Comparison of ENCODE assay signal across 19 cellular contexts in the genomic region with DNA sequence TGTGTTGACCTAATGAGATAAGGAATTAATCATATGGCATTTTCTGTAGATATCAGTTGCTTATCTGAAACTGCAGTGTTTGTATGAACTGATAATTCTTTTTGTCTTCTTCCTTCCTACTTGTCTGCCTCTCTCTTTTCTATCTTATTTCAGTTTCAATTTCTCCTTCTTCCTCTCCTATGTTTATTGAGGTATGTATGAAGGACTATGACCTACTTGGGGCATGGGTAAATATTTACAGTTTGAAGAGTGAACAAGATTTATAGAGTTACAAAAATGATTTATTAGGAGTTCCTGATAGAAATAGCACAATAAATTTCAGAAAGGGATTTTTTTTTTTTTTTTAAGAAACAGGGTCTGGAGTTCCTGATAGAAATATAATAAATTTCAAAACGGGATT.
DNase-seq lines count a peak whose midpoint lies in the region; ATAC-seq and TF ChIP-seq lines count a peak whose summit lies in the region.
"Had no signal": no experiment of that assay in that cellular context is flagged by ENCODE, and none has a peak within 500 bp of the region (broad histone marks: within the 10 kb centered on the region; RNA-seq: fewer than 3 reads in every experiment).

No MANE protein-coding gene starts in this region.

- H3K27ac Mint-ChIP-seq in activated naive CD8-positive, alpha-beta T cell treated with anti-CD3 and anti-CD28 coated beads, Interleukin-2, amount 10 ng/mL, durations not matched to agents 7 days and 5 days: peak overlapping the region; percentile 81
- H3K27ac Mint-ChIP-seq in activated naive CD8-positive, alpha-beta T cell treated with anti-CD3 and anti-CD28 coated beads for 36 hours: no peak overlapping the region

- intact Hi-C loops in stomach (cut with DNase I; ENCODE audit: low total_unique reads): no loop called here

- H3K27me3 Mint-ChIP-seq in activated naive CD8-positive, alpha-beta T cell treated with anti-CD3 and anti-CD28 coated beads, Interleukin-2, amount 10 ng/mL, durations not matched to agents 7 days and 5 days: no peaks in the 10 kb centered on the region
- no peaks in the 10 kb centered on the region for H3K27me3 Mint-ChIP-seq in activated naive CD8-positive, alpha-beta T cell treated with anti-CD3 and anti-CD28 coated beads for 36 hours

- peaks cover 10% of the 10 kb centered on the region for H3K36me3 Mint-ChIP-seq in activated naive CD8-positive, alpha-beta T cell treated with anti-CD3 and anti-CD28 coated beads, Interleukin-2, amount 10 ng/mL, durations not matched to agents 7 days and 5 days
- no peaks in the 10 kb centered on the region for H3K36me3 Mint-ChIP-seq in activated naive CD8-positive, alpha-beta T cell treated with anti-CD3 and anti-CD28 coated beads for 36 hours
- H3K36me3 Mint-ChIP-seq: CD8-positive, alpha-beta memory T cell had no signal

- TF ChIP-seq CTCF in VCaP (conservative IDR thresholded peaks at IDR 0.05) (no peak), stomach (IDR thresholded peaks at IDR 0.05) (no peak)

- TF ChIP-seq EP300 in stomach (IDR thresholded peaks at IDR 0.05): no peak

- H3K27ac ChIP-seq in VCaP (peak overlapping the region; percentile 86), stomach (no peak overlapping the region)
- H3K27ac ChIP-seq: 22Rv1, GM23248, HL-60 had no signal

- H3K4me3 Mint-ChIP-seq in activated naive CD8-positive, alpha-beta T cell treated with anti-CD3 and anti-CD28 coated beads, Interleukin-2, amount 10 ng/mL, durations not matched to agents 7 days and 5 days: peak overlapping the region; percentile 69
- H3K4me3 Mint-ChIP-seq in activated naive CD8-positive, alpha-beta T cell treated with anti-CD3 and anti-CD28 coated beads for 36 hours: no peak overlapping the region

- H3K4me1 ChIP-seq in stomach: peaks cover 0 to 19% (median 9%) of the 10 kb centered on the region in 4 donors
- H3K4me1 ChIP-seq: BE2C had no signal

- H3K4me3 ChIP-seq in stomach: no peak overlapping the region
- H3K4me3 ChIP-seq: GM12878, GM23248 had no signal

- DNase-seq in NCI-H2029 treated with DMSO at 0.1 percent for 48 hours (lab: John Stamatoyannopoulos, UW) (peak; percentile 8), NCI-H2029 (lab: John Stamatoyannopoulos, UW) (no peak), stomach (no peak)
- DNase-seq in activated naive CD8-positive, alpha-beta T cell treated with anti-CD3 and anti-CD28 coated beads, Interleukin-2, amount 10 ng/mL, durations not matched to agents 7 days and 5 days: no peak
- no peak for DNase-seq in activated naive CD8-positive, alpha-beta T cell treated with anti-CD3 and anti-CD28 coated beads for 36 hours
- no peak for DNase-seq in stimulated activated CD4-positive, alpha-beta T cell treated with anti-CD3 and anti-CD28 coated beads, Interleukin-2, amount 100 ng/mL, for 48 hours
- DNase-seq: BE2C; CD8-positive, alpha-beta memory T cell; GDM1; GM23248; HCEC 1CT; NCI-H187 treated with DMSO at 0.1 percent for 48 hours; NCI-H2171; NCI-H446 had no signal

- WGBS in stomach, 5 donors: 10 to 32% (median 11%) methylated on average over 1 of the region's 1 CpG

- POLR2A ChIA-PET in activated naive CD8-positive, alpha-beta T cell treated with anti-CD3 and anti-CD28 coated beads, Interleukin-2, amount 10 ng/mL, durations not matched to agents 7 days and 5 days (lab: Charles Lee): no interaction called here

- no peak for ATAC-seq in activated naive CD8-positive, alpha-beta T cell treated with anti-CD3 and anti-CD28 coated beads, Interleukin-2, amount 10 ng/mL, durations not matched to agents 7 days and 5 days (ENCODE audit: low read depth)
- no peak for ATAC-seq in HG03520 (IDR thresholded peaks at IDR 0.05; ENCODE audit: unreplicated experiment)
- ATAC-seq: GM12878 had no signal

- peaks cover 9% of the 10 kb centered on the region for H3K4me1 Mint-ChIP-seq in activated naive CD8-positive, alpha-beta T cell treated with anti-CD3 and anti-CD28 coated beads, Interleukin-2, amount 10 ng/mL, durations not matched to agents 7 days and 5 days
- peaks cover 7% of the 10 kb centered on the region for H3K4me1 Mint-ChIP-seq in activated naive CD8-positive, alpha-beta T cell treated with anti-CD3 and anti-CD28 coated beads for 36 hours

- no peak for TF ChIP-seq POLR2A in stomach (IDR thresholded peaks at IDR 0.05)

- no peaks in the 10 kb centered on the region for H3K27me3 ChIP-seq in stomach
- H3K27me3 ChIP-seq: BE2C had no signal

- H3K36me3 ChIP-seq in stomach: no peaks in the 10 kb centered on the region
- H3K36me3 ChIP-seq: BE2C had no signal

- H3K9me3 ChIP-seq in stomach: no peaks in the 10 kb centered on the region
- H3K9me3 ChIP-seq: BE2C had no signal

- H3K9me3 Mint-ChIP-seq in activated naive CD8-positive, alpha-beta T cell treated with anti-CD3 and anti-CD28 coated beads, Interleukin-2, amount 10 ng/mL, durations not matched to agents 7 days and 5 days: peaks cover 3% of the 10 kb centered on the region
- H3K9me3 Mint-ChIP-seq in activated naive CD8-positive, alpha-beta T cell treated with anti-CD3 and anti-CD28 coated beads for 36 hours: no peaks in the 10 kb centered on the region
